ENCODE assay signal across 22 cellular contexts in the genomic region with DNA sequence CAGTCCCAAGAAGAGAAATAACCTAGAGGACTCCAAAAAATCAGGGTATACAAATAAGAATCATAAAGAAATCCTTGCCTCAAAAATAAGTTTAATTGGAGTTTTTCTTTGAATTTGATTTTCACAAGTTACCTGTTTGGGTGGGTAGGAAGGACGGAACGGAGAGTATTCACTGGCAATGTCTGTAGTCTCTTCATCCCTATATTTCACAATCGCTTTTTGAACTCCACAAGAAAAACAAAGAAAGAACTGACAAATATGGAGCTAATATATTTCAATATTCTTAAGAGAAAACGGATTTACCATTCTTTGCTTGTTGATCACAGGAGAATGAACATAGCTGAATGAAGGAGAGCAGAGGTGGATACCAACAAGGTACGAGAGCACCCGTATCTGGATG. TPM values are rescaled to one million over a fixed set of nuclear protein-coding genes. Genes with fewer than 3 reads are reported as not detected.
A peak's percentile ranks its signal among the peaks of the same experiment; 100 is the strongest.
DNase-seq lines count a peak whose midpoint lies in the region; ATAC-seq and TF ChIP-seq lines count a peak whose summit lies in the region.
"Had no signal": no experiment of that assay in that cellular context is flagged by ENCODE, and none has a peak within 500 bp of the region (broad histone marks: within the 10 kb centered on the region; RNA-seq: fewer than 3 reads in every experiment).

No MANE protein-coding gene starts in this region.

- H3K27ac Mint-ChIP-seq in activated CD4-positive, alpha-beta T cell treated with anti-CD3 and anti-CD28 coated beads, Interleukin-2, amount 10 ng/mL, durations not matched to agents 7 days and 5 days, result peak overlapping the region; percentile 38
- H3K27ac Mint-ChIP-seq in H9 (peak overlapping the region in 2 of 3 experiments; percentile 72 to 80; a peak in 4 of 7 replicates), WTC11 (0 out of 2 replicates have a peak overlapping the region, but pooled peaks have one; percentile 9)

- H3K9me3 ChIP-seq in H9 (ENCODE audit: control insufficient read depth, low read depth, low read length) (no peaks in the 10 kb centered on the region), right lobe of liver (no peaks in the 10 kb centered on the region)
- H3K9me3 ChIP-seq: HAP-1, SJCRH30 had no signal

- peaks cover 2% of the 10 kb centered on the region for H3K79me1 ChIP-seq in H9 (ENCODE audit: insufficient read depth, low read depth, low read length, poor library complexity, severe bottlenecking)

- no peak overlapping the region for H3K56ac ChIP-seq in H9 (ENCODE audit: insufficient read length, low read depth, low read length)

- no peak overlapping the region for H3K4me2 ChIP-seq in H9 (ENCODE audit: insufficient read depth, insufficient read length, low read length)

- H3K27me3 ChIP-seq in H9 (ENCODE audit: insufficient read depth, low read length) (no peaks in the 10 kb centered on the region), right lobe of liver (no peaks in the 10 kb centered on the region)
- H3K27me3 ChIP-seq: SJCRH30 had no signal

- peaks cover 50% of the 10 kb centered on the region for H3K4me1 Mint-ChIP-seq in activated CD4-positive, alpha-beta T cell treated with anti-CD3 and anti-CD28 coated beads, Interleukin-2, amount 10 ng/mL, durations not matched to agents 7 days and 5 days
- H3K4me1 Mint-ChIP-seq in H9, result peaks cover 67 to 74% of the 10 kb centered on the region in 2 experiments
- peaks cover 79% of the 10 kb centered on the region for H3K4me1 Mint-ChIP-seq in WTC11

- no peak overlapping the region for H2AFZ ChIP-seq in H9 (ENCODE audit: low read length)

- H3K9me3 Mint-ChIP-seq in activated CD4-positive, alpha-beta T cell treated with anti-CD3 and anti-CD28 coated beads, Interleukin-2, amount 10 ng/mL, durations not matched to agents 7 days and 5 days, result peaks cover 3% of the 10 kb centered on the region
- H3K9me3 Mint-ChIP-seq in H9 (no peaks in the 10 kb centered on the region), WTC11 (0 out of 2 replicates have a peak, but pooled peaks cover 4% of the 10 kb centered on the region)

- no peaks in the 10 kb centered on the region for H3K23me2 ChIP-seq in H9 (ENCODE audit: insufficient read length, low read depth, low read length, poor library complexity, severe bottlenecking)

- H3T11ph ChIP-seq in H9 (ENCODE audit: low read length), result no peak overlapping the region

- no peak overlapping the region for H4K91ac ChIP-seq in H9 (ENCODE audit: insufficient read length, low read depth, low read length)

- no peak overlapping the region for H2BK120ac ChIP-seq in H9 (ENCODE audit: low read depth, low read length, poor library complexity, severe bottlenecking)

- peaks cover 13% of the 10 kb centered on the region; the same call in 1 of the 2 replicates for H3K79me2 ChIP-seq in H9 (ENCODE audit: insufficient read depth, low read length)

- no peak overlapping the region for H4K8ac ChIP-seq in H9 (replicated peaks; ENCODE audit: insufficient read length, low read depth, low read length)

- no peak overlapping the region for H4K5ac ChIP-seq in H9 (ENCODE audit: insufficient read length, low read depth, low read length)

- POLR2A ChIA-PET in activated CD4-positive, alpha-beta T cell treated with anti-CD3 and anti-CD28 coated beads, Interleukin-2, amount 10 ng/mL, durations not matched to agents 7 days and 5 days (lab: Charles Lee), result no interaction called here
- POLR2A ChIA-PET in WTC11 (lab: Charles Lee), result no interaction called here

- no peak for TF ChIP-seq CTCF in H9 (conservative IDR thresholded peaks at IDR 0.05)
- no peak for TF ChIP-seq CTCF in WTC11 (IDR thresholded peaks at IDR 0.05)
- TF ChIP-seq CTCF in right lobe of liver (IDR thresholded peaks at IDR 0.05), result no peak
- no peak for TF ChIP-seq CTCF in foreskin fibroblast (IDR thresholded peaks at IDR 0.05; ENCODE audit: low read depth, low read length)

- no peak for TF ChIP-seq POLR2A in right lobe of liver (IDR thresholded peaks at IDR 0.05)

- no peak overlapping the region for H2BK15ac ChIP-seq in H9 (ENCODE audit: low read depth, low read length)

- no peak overlapping the region for H3K14ac ChIP-seq in H9 (ENCODE audit: insufficient read depth, low read length)

- intact Hi-C loops in right lobe of liver (cut with DNase I), result no loop called here

- no peak overlapping the region for H2BK20ac ChIP-seq in H9 (ENCODE audit: low read depth, low read length, poor library complexity, severe bottlenecking)

- no peaks in the 10 kb centered on the region for H3K36me3 ChIP-seq in right lobe of liver
- H3K36me3 ChIP-seq: HAP-1, SJCRH30 had no signal

- ATAC-seq in WTC11, result no peak
- ATAC-seq in right lobe of liver, result peak; percentile 10 to 51 (median 20)
- no peak for ATAC-seq in GM18517 (IDR thresholded peaks at IDR 0.05; ENCODE audit: unreplicated experiment)

- H2BK12ac ChIP-seq in H9 (ENCODE audit: insufficient read length, low read depth, low read length), result no peak overlapping the region

- H3K4me3 Mint-ChIP-seq in activated CD4-positive, alpha-beta T cell treated with anti-CD3 and anti-CD28 coated beads, Interleukin-2, amount 10 ng/mL, durations not matched to agents 7 days and 5 days, result no peak overlapping the region
- H3K4me3 Mint-ChIP-seq in H9 (no peak overlapping the region), WTC11 (no peak overlapping the region)

- CTCF ChIA-PET in activated CD4-positive, alpha-beta T cell treated with anti-CD3 and anti-CD28 coated beads, Interleukin-2, amount 10 ng/mL, durations not matched to agents 7 days and 5 days (lab: Charles Lee), result interaction anchor here (0.7 to 2.9 kb wide), 4 partner anchors 9 to 99 kb away, joined by 3 to 9 read pairs (median 4); no protein-coding TSS in a partner anchor
- CTCF ChIA-PET in WTC11 (lab: Charles Lee), result interaction anchor here (0.7 kb wide), 1 partner anchor 37 kb away, joined by 3 read pairs; no protein-coding TSS in a partner anchor

- DNase-seq in activated CD4-positive, alpha-beta T cell treated with anti-CD3 and anti-CD28 coated beads, Interleukin-2, amount 10 ng/mL, durations not matched to agents 7 days and 5 days, result no peak
- no peak for DNase-seq in activated CD4-positive, alpha-beta T cell treated with anti-CD3 and anti-CD28 coated beads, Interleukin-2, amount 50 U/mL, for 1 hour
- no peak for DNase-seq in H9
- no peak for DNase-seq in WTC11 (ENCODE audit: low spot score)
- DNase-seq in right lobe of liver, result no peak
- DNase-seq in stimulated activated naive CD4-positive, alpha-beta T cell treated with Interleukin-2 at 50 U/mL for 16 hours (lab: John Stamatoyannopoulos, UW), result no peak
- DNase-seq in foreskin fibroblast, result no peak
- DNase-seq: 8988T, COR-L47, DMS 273 treated with DMSO at 0.1 percent for 48 hours, KBM-7, NCI-H1105, NCI-H146, NCI-H2029 treated with DMSO at 0.1 percent for 48 hours, NCI-H2171, NCI-H345, NCI-H524, NCI-H774, OCI-M1, SJCRH30 had no signal

- H2BK5ac ChIP-seq in H9 (ENCODE audit: insufficient read length, low read length), result no peak overlapping the region

- no CpG with 5 or more reads among the region's 6 CpGs for WGBS in H9 (ENCODE audit: extremely low coverage, insufficient read length, low lambda C conversion rate)
- 49% methylated on average over 5 of the region's 6 CpGs for WGBS in right lobe of liver (ENCODE audit: insufficient coverage, low coverage, low lambda C conversion rate, missing lambda C conversion rate)

- no peak overlapping the region for H3K4ac ChIP-seq in H9 (ENCODE audit: low read depth, low read length)

- H3K23ac ChIP-seq in H9 (ENCODE audit: insufficient read length, low read depth, low read length), result no peak overlapping the region

- H3K4me3 ChIP-seq in right lobe of liver (no peak overlapping the region), foreskin fibroblast (ENCODE audit: low read depth in 1 of 2, low read length in 2 of 2) (no peak overlapping the region)
- H3K4me3 ChIP-seq: HAP-1, SJCRH30 had no signal

- no peak overlapping the region for H2AK5ac ChIP-seq in H9 (ENCODE audit: insufficient read length, low read length)

- H3K18ac ChIP-seq in H9 (ENCODE audit: insufficient read length, low read depth, low read length), result no peak overlapping the region

- H3K27me3 Mint-ChIP-seq in activated CD4-positive, alpha-beta T cell treated with anti-CD3 and anti-CD28 coated beads, Interleukin-2, amount 10 ng/mL, durations not matched to agents 7 days and 5 days, result no peaks in the 10 kb centered on the region
- H3K27me3 Mint-ChIP-seq in H9 (ENCODE audit: low read depth) (no peaks in the 10 kb centered on the region), WTC11 (ENCODE audit: low read depth) (no peaks in the 10 kb centered on the region)

- no peak overlapping the region for H3K9ac ChIP-seq in H9 (ENCODE audit: extremely low read depth, insufficient read length, low read length)

- peaks cover 13% of the 10 kb centered on the region for H3K4me1 ChIP-seq in H9 (ENCODE audit: insufficient read depth, low read length)
- peaks cover 0 to 44% (median 4%) of the 10 kb centered on the region in 4 donors for H3K4me1 ChIP-seq in right lobe of liver
- H3K4me1 ChIP-seq: SJCRH30 had no signal

- peaks cover 43% of the 10 kb centered on the region for H3K36me3 Mint-ChIP-seq in activated CD4-positive, alpha-beta T cell treated with anti-CD3 and anti-CD28 coated beads, Interleukin-2, amount 10 ng/mL, durations not matched to agents 7 days and 5 days (ENCODE audit: low read depth)
- peaks cover 10 to 21% (median 18%) of the 10 kb centered on the region in 3 experiments for H3K36me3 Mint-ChIP-seq in H9 (ENCODE audit: insufficient read depth in 1 of 3, low read depth in 3 of 3)
- H3K36me3 Mint-ChIP-seq in WTC11, result peaks cover 7% of the 10 kb centered on the region

- H4K20me1 ChIP-seq in H9 (ENCODE audit: control insufficient read depth, insufficient read depth, insufficient read length), result no peaks in the 10 kb centered on the region

- H3K27ac ChIP-seq in H9 (ENCODE audit: insufficient read length, low read depth, low read length) (no peak overlapping the region), right lobe of liver (no peak overlapping the region)
- H3K27ac ChIP-seq: SJCRH30 had no signal

TF ChIP-seq in WTC11, 78 proteins besides CTCF, POLR2A, EP300 and RAD21 (continues in another document):
- no peak for TF ChIP-seq FOXJ3 (CRISPR knock-in tag; IDR thresholded peaks at IDR 0.05; ENCODE audit: borderline replicate concordance)
- no peak for TF ChIP-seq NFATC4 (CRISPR knock-in tag; IDR thresholded peaks at IDR 0.05)
- no peak for TF ChIP-seq ZNF232 (CRISPR knock-in tag; IDR thresholded peaks at IDR 0.05)
- no peak for TF ChIP-seq ZNF138 (CRISPR knock-in tag; conservative IDR thresholded peaks at IDR 0.05)

RNA-seq across cellular contexts. Expression of gene MTMR12, which starts 30.1 kb away (rescaled TPM):
- 10 to 100 TPM; 24.3 to 29.1 TPM for total RNA-seq in activated CD4-positive, alpha-beta T cell treated with anti-CD3 and anti-CD28 coated beads, Interleukin-2, amount 10 ng/mL, durations not matched to agents 7 days and 5 days
- 39.3 and 39.4 TPM in 2 replicates for total RNA-seq in H9 (2021)
- total RNA-seq in WTC11 (2021), result 34.9 to 42.7 TPM (median 37.2 TPM) in 3 replicates
- total RNA-seq in right lobe of liver, result 10 to 100 TPM; 14.9 to 22.9 (median 16.3) TPM

Comparison
In these comparisons a context has a peak if more than half of its experiments do, and no peak if none do; other contexts are left out.
1. H3K27ac Mint-ChIP-seq: peak in every context shown above with its lines; median percentile 76 in H9; 38 in activated CD4-positive, alpha-beta T cell treated with anti-CD3 and anti-CD28 coated beads, Interleukin-2, amount 10 ng/mL, durations not matched to agents 7 days and 5 days; 9 in WTC11.
2. ATAC-seq: peak in right lobe of liver (4 of 4); none in WTC11 (single experiment) and GM18517 (single experiment).